In genomic region chr10:90289037-90289436, GRCh38 we compare ENCODE assay signal across 15 cellular contexts.
DNase-seq lines count a peak whose midpoint lies in the region; ATAC-seq and TF ChIP-seq lines count a peak whose summit lies in the region.
"Had no signal": no experiment of that assay in that cellular context is flagged by ENCODE, and none has a peak within 500 bp of the region (broad histone marks: within the 10 kb centered on the region; RNA-seq: fewer than 3 reads in every experiment).

No MANE protein-coding gene starts in this region.

- H3K4me3 ChIP-seq in right atrium auricular region (no peak overlapping the region), fibroblast of mammary gland (ENCODE audit: control insufficient read depth, low read depth, low read length) (no peak overlapping the region)
- H3K4me3 ChIP-seq: A549 had no signal

- intact Hi-C loops in Right ventricle myocardium superior (cut with DNase I) = no loop called here
- intact Hi-C loops in activated CD8-positive, alpha-beta T cell treated with anti-CD3 and anti-CD28 coated beads for 36 hours (cut with micrococcal nuclease) = no loop called here

- POLR2A ChIA-PET in activated CD8-positive, alpha-beta T cell treated with anti-CD3 and anti-CD28 coated beads for 36 hours (lab: Charles Lee) = no interaction called here

- H3K9me3 Mint-ChIP-seq in activated CD8-positive, alpha-beta T cell treated with anti-CD3 and anti-CD28 coated beads for 36 hours = no peaks in the 10 kb centered on the region

- peak; percentile 38 for ATAC-seq in Right ventricle myocardium superior (ENCODE audit: poor library complexity)
- no peak for ATAC-seq in activated CD8-positive, alpha-beta T cell treated with anti-CD3 and anti-CD28 coated beads for 36 hours
- ATAC-seq: A549; natural killer cell treated with Interleukin-12 subunit alpha and Interleukin-12 subunit beta and Interleukin-15 and Interleukin-18, amount 100 ng/mL, for 72 hours had no signal

- peaks cover 8% of the 10 kb centered on the region for H3K27me3 Mint-ChIP-seq in activated CD8-positive, alpha-beta T cell treated with anti-CD3 and anti-CD28 coated beads for 36 hours
- H3K27me3 Mint-ChIP-seq: natural killer cell treated with Interleukin-12 subunit alpha and Interleukin-12 subunit beta and Interleukin-15 and Interleukin-18, amount 100 ng/mL, for 72 hours had no signal

- TF ChIP-seq CTCF in right atrium auricular region (IDR thresholded peaks at IDR 0.05) (no peak), fibroblast of mammary gland (conservative IDR thresholded peaks at IDR 0.05; ENCODE audit: control insufficient read depth, insufficient read depth, low read depth, low read length) (no peak)
- no peak for TF ChIP-seq CTCF in activated CD8-positive, alpha-beta T cell treated with anti-CD3 and anti-CD28 coated beads for 36 hours (IDR thresholded peaks at IDR 0.05)

- DNase-seq in Right ventricle myocardium superior (no peak), right atrium auricular region (ENCODE audit: low spot score) (no peak), MV-4-11 (lab: John Stamatoyannopoulos, UW) (peak; percentile 62), fibroblast of mammary gland (ENCODE audit: low read depth) (peak; percentile 40), NCI-H82 treated with DMSO at 0.1 percent for 48 hours (lab: John Stamatoyannopoulos, UW; ENCODE audit: unreplicated experiment) (no peak), NCI-H345 (lab: John Stamatoyannopoulos, UW) (no peak), HuH-7.5 (ENCODE audit: low spot score) (no peak)
- no peak for DNase-seq in activated CD8-positive, alpha-beta T cell treated with anti-CD3 and anti-CD28 coated beads for 36 hours
- DNase-seq: DMS79; immature natural killer cell; NCI-H1092; stimulated activated CD8-positive, alpha-beta memory T cell treated with anti-CD3 and anti-CD28 coated beads, Interleukin-4, amount 100 ng/mL, for 48 hours; T-helper 9 cell had no signal

- no peaks in the 10 kb centered on the region for H3K4me1 Mint-ChIP-seq in activated CD8-positive, alpha-beta T cell treated with anti-CD3 and anti-CD28 coated beads for 36 hours (ENCODE audit: low read depth)

- CTCF ChIA-PET in activated CD8-positive, alpha-beta T cell treated with anti-CD3 and anti-CD28 coated beads for 36 hours (lab: Charles Lee) = no interaction called here

- no peaks in the 10 kb centered on the region for H3K36me3 Mint-ChIP-seq in activated CD8-positive, alpha-beta T cell treated with anti-CD3 and anti-CD28 coated beads for 36 hours (ENCODE audit: low read depth)
- H3K36me3 Mint-ChIP-seq: immature natural killer cell; natural killer cell treated with Interleukin-12 subunit alpha and Interleukin-12 subunit beta and Interleukin-15 and Interleukin-18, amount 100 ng/mL, for 72 hours had no signal

- H3K36me3 ChIP-seq in right atrium auricular region = no peaks in the 10 kb centered on the region

- H3K9me3 ChIP-seq in right atrium auricular region = no peaks in the 10 kb centered on the region
- H3K9me3 ChIP-seq: A549 had no signal

- H3K27me3 ChIP-seq in right atrium auricular region = no peaks in the 10 kb centered on the region

- H3K27ac ChIP-seq in right atrium auricular region = no peak overlapping the region
- H3K27ac ChIP-seq: A549 had no signal

- no peak overlapping the region for H3K4me3 Mint-ChIP-seq in activated CD8-positive, alpha-beta T cell treated with anti-CD3 and anti-CD28 coated beads for 36 hours
- H3K4me3 Mint-ChIP-seq: immature natural killer cell; natural killer cell treated with Interleukin-12 subunit alpha and Interleukin-12 subunit beta and Interleukin-15 and Interleukin-18, amount 100 ng/mL, for 72 hours had no signal

- peaks cover 0 to 8% of the 10 kb centered on the region in 2 donors for H3K4me1 ChIP-seq in right atrium auricular region
- H3K4me1 ChIP-seq: A549 had no signal

- no peak overlapping the region for H3K27ac Mint-ChIP-seq in activated CD8-positive, alpha-beta T cell treated with anti-CD3 and anti-CD28 coated beads for 36 hours
- H3K27ac Mint-ChIP-seq: immature natural killer cell; natural killer cell treated with Interleukin-12 subunit alpha and Interleukin-12 subunit beta and Interleukin-15 and Interleukin-18, amount 100 ng/mL, for 72 hours had no signal

Comparison
In these comparisons a context has a peak if more than half of its experiments do, and no peak if none do; other contexts are left out.
1. DNase-seq: peak in MV-4-11 (single experiment) and fibroblast of mammary gland (single experiment); none in Right ventricle myocardium superior (single experiment), right atrium auricular region (single experiment), NCI-H82 treated with DMSO at 0.1 percent for 48 hours (single experiment), activated CD8-positive, alpha-beta T cell treated with anti-CD3 and anti-CD28 coated beads for 36 hours (single experiment), NCI-H345 (single experiment) and HuH-7.5 (single experiment).